Comparison of ENCODE assay signal across 19 cellular contexts in the genomic region with DNA sequence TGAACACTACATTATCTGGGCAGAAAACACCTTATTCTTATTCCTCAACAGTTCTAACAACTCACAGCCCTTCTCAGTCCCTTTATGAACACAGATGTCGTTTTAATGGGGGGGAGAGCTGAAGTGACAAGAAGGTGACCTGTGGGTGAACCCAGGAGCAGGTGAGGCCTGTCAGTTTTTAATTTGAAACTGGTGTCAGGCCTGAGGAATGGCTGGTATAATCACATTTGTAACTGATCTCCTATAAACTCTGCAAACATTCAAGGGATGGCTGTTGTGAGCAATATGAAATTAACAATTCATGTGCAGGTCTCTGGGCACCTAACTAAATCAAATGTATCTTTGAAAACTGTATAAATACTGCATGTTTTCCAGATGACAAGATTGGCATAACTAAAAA.
"Had no signal": no experiment of that assay in that cellular context is flagged by ENCODE, and none has a peak within 500 bp of the region (broad histone marks: within the 10 kb centered on the region; RNA-seq: fewer than 3 reads in every experiment).

No MANE protein-coding gene starts in this region.

- H3K4me1 ChIP-seq: esophagus squamous epithelium, gastroesophageal sphincter, left ventricle myocardium inferior, lower lobe of right lung, spleen, transverse colon had no signal

- H3K4me3 ChIP-seq: esophagus squamous epithelium, gastroesophageal sphincter, left ventricle myocardium inferior, lower lobe of right lung, spleen, thoracic aorta, transverse colon had no signal

- H3K9me3 ChIP-seq: esophagus squamous epithelium, gastroesophageal sphincter, left ventricle myocardium inferior, lower lobe of right lung, spleen, thoracic aorta, transverse colon had no signal

- DNase-seq: dermis blood vessel endothelial cell; esophagus squamous epithelium; foreskin fibroblast; glutamatergic neuron; immature natural killer cell; left ventricle myocardium inferior; lower lobe of right lung; natural killer cell; posterior cingulate gyrus; spleen; stimulated activated CD4-positive, alpha-beta T cell treated with anti-CD3 and anti-CD28 coated beads, Interleukin-15, amount 100 ng/mL, for 24 hours; stimulated activated CD4-positive, alpha-beta T cell treated with anti-CD3 and anti-CD28 coated beads, Interleukin-1b, Interleukin-23, amount 100 ng/mL, for 48 hours; stimulated activated CD4-positive, alpha-beta T cell treated with anti-CD3 and anti-CD28 coated beads, Interleukin-4, amount 100 ng/mL, for 4 hours; stimulated activated naive B cell treated with anti-CD40 and anti-IgM and Interleukin-4, amounts not matched to agents 10 μg/mL and 1 μg/mL and 100 μg/mL, for 72 hours; stimulated activated naive CD8-positive, alpha-beta T cell treated with anti-CD3 and anti-CD28 coated beads, Interleukin-15, amount 100 ng/mL, for 72 hours; transverse colon had no signal

- H3K27me3 ChIP-seq: esophagus squamous epithelium, gastroesophageal sphincter, spleen, transverse colon had no signal

- H3K27ac ChIP-seq: esophagus squamous epithelium, gastroesophageal sphincter, left ventricle myocardium inferior, lower lobe of right lung, spleen, thoracic aorta, transverse colon had no signal

- H3K36me3 ChIP-seq: esophagus squamous epithelium, gastroesophageal sphincter, left ventricle myocardium inferior, lower lobe of right lung, spleen, thoracic aorta, transverse colon had no signal

- ATAC-seq: gastroesophageal sphincter; lower lobe of right lung; natural killer cell; sciatic nerve; stimulated activated naive B cell treated with anti-CD40 and anti-IgM and Interleukin-4, amounts not matched to agents 10 μg/mL and 1 μg/mL and 100 μg/mL, for 72 hours; stimulated activated naive CD8-positive, alpha-beta T cell treated with anti-CD3 and anti-CD28 coated beads, Interleukin-15, amount 100 ng/mL, for 72 hours had no signal
